ENCODE assay signal across 1 cellular context in the genomic region with DNA sequence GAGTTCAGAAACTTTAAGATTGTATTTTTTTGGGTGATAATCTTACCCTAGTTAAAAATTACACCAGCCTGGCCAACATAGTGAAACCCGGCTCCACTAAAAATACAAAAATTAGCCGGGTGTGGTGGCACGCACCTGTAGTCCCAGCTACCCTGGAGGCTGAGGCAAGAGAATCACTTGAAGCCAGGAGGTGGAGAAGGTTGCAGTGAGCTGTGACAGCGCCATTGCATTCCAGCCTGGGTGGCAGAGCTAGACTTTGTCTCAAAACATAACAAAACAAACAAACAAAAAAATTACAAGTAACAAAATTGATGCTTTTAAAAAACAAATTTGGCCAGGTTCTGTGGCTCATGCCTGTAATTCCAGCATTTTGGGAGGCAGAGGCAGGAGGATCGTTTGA.
TF ChIP-seq lines count a peak whose summit lies in the region.

No MANE protein-coding gene starts in this region.

TF ChIP-seq in HepG2, 621 proteins besides CTCF, POLR2A, EP300 and RAD21:
- TF ChIP-seq, protein P1, sequence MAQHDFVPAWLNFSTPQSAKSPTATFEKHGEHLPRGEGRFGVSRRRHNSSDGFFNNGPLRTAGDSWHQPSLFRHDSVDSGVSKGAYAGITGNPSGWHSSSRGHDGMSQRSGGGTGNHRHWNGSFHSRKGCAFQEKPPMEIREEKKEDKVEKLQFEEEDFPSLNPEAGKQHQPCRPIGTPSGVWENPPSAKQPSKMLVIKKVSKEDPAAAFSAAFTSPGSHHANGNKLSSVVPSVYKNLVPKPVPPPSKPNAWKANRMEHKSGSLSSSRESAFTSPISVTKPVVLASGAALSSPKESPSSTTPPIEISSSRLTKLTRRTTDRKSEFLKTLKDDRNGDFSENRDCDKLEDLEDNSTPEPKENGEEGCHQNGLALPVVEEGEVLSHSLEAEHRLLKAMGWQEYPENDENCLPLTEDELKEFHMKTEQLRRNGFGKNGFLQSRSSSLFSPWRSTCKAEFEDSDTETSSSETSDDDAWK (CRISPR knock-in tag; IDR thresholded peaks at IDR 0.05): no peak
- TF ChIP-seq SNAPC2 (CRISPR knock-in tag; IDR thresholded peaks at IDR 0.05) (no peak), GABPB1 (CRISPR knock-in tag; IDR thresholded peaks at IDR 0.05) (no peak), PLRG1 (conservative IDR thresholded peaks at IDR 0.05) (no peak), RBFOX2 (IDR thresholded peaks at IDR 0.05; ENCODE audit: low read depth, low read length) (no peak)
- TF ChIP-seq, protein P2, sequence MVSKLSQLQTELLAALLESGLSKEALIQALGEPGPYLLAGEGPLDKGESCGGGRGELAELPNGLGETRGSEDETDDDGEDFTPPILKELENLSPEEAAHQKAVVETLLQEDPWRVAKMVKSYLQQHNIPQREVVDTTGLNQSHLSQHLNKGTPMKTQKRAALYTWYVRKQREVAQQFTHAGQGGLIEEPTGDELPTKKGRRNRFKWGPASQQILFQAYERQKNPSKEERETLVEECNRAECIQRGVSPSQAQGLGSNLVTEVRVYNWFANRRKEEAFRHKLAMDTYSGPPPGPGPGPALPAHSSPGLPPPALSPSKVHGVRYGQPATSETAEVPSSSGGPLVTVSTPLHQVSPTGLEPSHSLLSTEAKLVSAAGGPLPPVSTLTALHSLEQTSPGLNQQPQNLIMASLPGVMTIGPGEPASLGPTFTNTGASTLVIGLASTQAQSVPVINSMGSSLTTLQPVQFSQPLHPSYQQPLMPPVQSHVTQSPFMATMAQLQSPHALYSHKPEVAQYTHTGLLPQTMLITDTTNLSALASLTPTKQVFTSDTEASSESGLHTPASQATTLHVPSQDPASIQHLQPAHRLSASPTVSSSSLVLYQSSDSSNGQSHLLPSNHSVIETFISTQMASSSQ (IDR thresholded peaks at IDR 0.05; ENCODE audit: low read depth): no peak
- TF ChIP-seq, protein P2 (CRISPR knock-in tag; IDR thresholded peaks at IDR 0.05; ENCODE audit: borderline replicate concordance): no peak
- TF ChIP-seq, protein P3, sequence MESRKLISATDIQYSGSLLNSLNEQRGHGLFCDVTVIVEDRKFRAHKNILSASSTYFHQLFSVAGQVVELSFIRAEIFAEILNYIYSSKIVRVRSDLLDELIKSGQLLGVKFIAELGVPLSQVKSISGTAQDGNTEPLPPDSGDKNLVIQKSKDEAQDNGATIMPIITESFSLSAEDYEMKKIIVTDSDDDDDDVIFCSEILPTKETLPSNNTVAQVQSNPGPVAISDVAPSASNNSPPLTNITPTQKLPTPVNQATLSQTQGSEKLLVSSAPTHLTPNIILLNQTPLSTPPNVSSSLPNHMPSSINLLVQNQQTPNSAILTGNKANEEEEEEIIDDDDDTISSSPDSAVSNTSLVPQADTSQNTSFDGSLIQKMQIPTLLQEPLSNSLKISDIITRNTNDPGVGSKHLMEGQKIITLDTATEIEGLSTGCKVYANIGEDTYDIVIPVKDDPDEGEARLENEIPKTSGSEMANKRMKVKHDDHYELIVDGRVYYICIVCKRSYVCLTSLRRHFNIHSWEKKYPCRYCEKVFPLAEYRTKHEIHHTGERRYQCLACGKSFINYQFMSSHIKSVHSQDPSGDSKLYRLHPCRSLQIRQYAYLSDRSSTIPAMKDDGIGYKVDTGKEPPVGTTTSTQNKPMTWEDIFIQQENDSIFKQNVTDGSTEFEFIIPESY (CRISPR knock-in tag; IDR thresholded peaks at IDR 0.05): peak; percentile 63; the same call in 1 of the 2 replicates
